In genomic region chr7:24722386-24723177, GRCh38 we compare ENCODE assay signal across 8 cellular contexts. TPM values are rescaled to one million over a fixed set of nuclear protein-coding genes. Genes with fewer than 3 reads are reported as not detected.
A peak's percentile ranks its signal among the peaks of the same experiment; 100 is the strongest.
DNase-seq lines count a peak whose midpoint lies in the region; ATAC-seq, FAIRE-seq and TF ChIP-seq lines count a peak whose summit lies in the region.
"Had no signal": no experiment of that assay in that cellular context is flagged by ENCODE, and none has a peak within 500 bp of the region (broad histone marks: within the 10 kb centered on the region; RNA-seq: fewer than 3 reads in every experiment).

No MANE protein-coding gene starts in this region.

- H3K36me3 ChIP-seq in OCI-LY3 (replicated peaks; ENCODE audit: low read depth, low read length) (no peaks in the 10 kb centered on the region), pancreas (no peaks in the 10 kb centered on the region)

- no peak overlapping the region for H3K27ac ChIP-seq in OCI-LY3 (ENCODE audit: low read length)
- no peak overlapping the region for H3K27ac ChIP-seq in pancreas

- intact Hi-C loops in pancreas (cut with DNase I), result no loop called here

- H3K9me3 ChIP-seq in OCI-LY3 (ENCODE audit: insufficient read depth, low read length), result no peaks in the 10 kb centered on the region
- H3K9me3 ChIP-seq in pancreas, result no peaks in the 10 kb centered on the region

- H3K79me2 ChIP-seq in OCI-LY3 (ENCODE audit: low read length), result no peaks in the 10 kb centered on the region

- 72 to 74% methylated on average over 19 of the region's 19 CpGs for WGBS in pancreas, 2 donors

- no peaks in the 10 kb centered on the region for H4K20me1 ChIP-seq in OCI-LY3 (ENCODE audit: insufficient read depth, low read length)

- H3K4me1 ChIP-seq in OCI-LY3 (ENCODE audit: low read length) (peaks cover 42% of the 10 kb centered on the region), pancreas (no peaks in the 10 kb centered on the region)

- TF ChIP-seq CTCF in OCI-LY3 (IDR thresholded peaks at IDR 0.05; ENCODE audit: low read depth, low read length) (peak; percentile 7; the same call in 1 of the 2 replicates), fibroblast of mammary gland (conservative IDR thresholded peaks at IDR 0.05; ENCODE audit: control insufficient read depth, insufficient read depth, low read depth, low read length) (peak; percentile 20), pancreas (IDR thresholded peaks at IDR 0.05) (no peak), omental fat pad (IDR thresholded peaks at IDR 0.05) (no peak)

- ATAC-seq in pancreas (peak in 3 of 4 donors; percentile 35 to 57 (median 49)), omental fat pad (ENCODE audit: low FRiP score) (no peak), HG02981 (IDR thresholded peaks at IDR 0.05; ENCODE audit: unreplicated experiment) (no peak)

- no peak overlapping the region for H3K4me3 ChIP-seq in OCI-LY3 (ENCODE audit: low read length)
- H3K4me3 ChIP-seq in fibroblast of mammary gland (ENCODE audit: control insufficient read depth, low read depth, low read length), result no peak overlapping the region
- no peak overlapping the region for H3K4me3 ChIP-seq in pancreas

- H3K27me3 ChIP-seq in OCI-LY3 (ENCODE audit: low read depth, low read length) (no peaks in the 10 kb centered on the region), pancreas (no peaks in the 10 kb centered on the region)

- no peak for DNase-seq in GM19239 (ENCODE audit: insufficient read length, low spot score)
- DNase-seq in fibroblast of mammary gland (ENCODE audit: low read depth), result peak; percentile 24
- DNase-seq in pancreas, result no peak
- DNase-seq in effector CD8-positive, alpha-beta T cell (lab: John Stamatoyannopoulos, UW), result no peak
- DNase-seq in omental fat pad (ENCODE audit: low spot score), result no peak
- DNase-seq: SIG-M5 had no signal

- no peak overlapping the region for H3K4me2 ChIP-seq in OCI-LY3 (ENCODE audit: low read length)

- FAIRE-seq in GM19239 (lab: Jason Lieb, UNC) (peak; percentile 54), pancreas (lab: Jason Lieb, UNC) (no peak)

- H2AFZ ChIP-seq in OCI-LY3 (ENCODE audit: low read depth, low read length), result no peak overlapping the region

- H3K9ac ChIP-seq in OCI-LY3 (ENCODE audit: low read length), result no peak overlapping the region

RNA-seq across cellular contexts. Expression of gene GSDME, which starts 34.7 kb away (rescaled TPM):
- total RNA-seq in pancreas (1 to 10 TPM in 4 of 6 donors, under 1 TPM in 2; 0.43 to 7.1 (median 1.5) TPM), omental fat pad (10 to 100 TPM; 14.8 to 58.3 (median 30.7) TPM)
- 1 to 10 TPM; 1.3 to 1.7 TPM for polyA plus RNA-seq in pancreas

Comparison
In these comparisons a context has a peak if more than half of its experiments do, and no peak if none do; other contexts are left out.
1. CTCF ChIP-seq: peak in OCI-LY3 (single experiment) and fibroblast of mammary gland (single experiment); none in pancreas (0 of 4) and omental fat pad (0 of 3).
2. ATAC-seq: peak in pancreas (3 of 4); none in omental fat pad (single experiment) and HG02981 (single experiment).